ENCODE assay signal across 8 cellular contexts in the genomic region with DNA sequence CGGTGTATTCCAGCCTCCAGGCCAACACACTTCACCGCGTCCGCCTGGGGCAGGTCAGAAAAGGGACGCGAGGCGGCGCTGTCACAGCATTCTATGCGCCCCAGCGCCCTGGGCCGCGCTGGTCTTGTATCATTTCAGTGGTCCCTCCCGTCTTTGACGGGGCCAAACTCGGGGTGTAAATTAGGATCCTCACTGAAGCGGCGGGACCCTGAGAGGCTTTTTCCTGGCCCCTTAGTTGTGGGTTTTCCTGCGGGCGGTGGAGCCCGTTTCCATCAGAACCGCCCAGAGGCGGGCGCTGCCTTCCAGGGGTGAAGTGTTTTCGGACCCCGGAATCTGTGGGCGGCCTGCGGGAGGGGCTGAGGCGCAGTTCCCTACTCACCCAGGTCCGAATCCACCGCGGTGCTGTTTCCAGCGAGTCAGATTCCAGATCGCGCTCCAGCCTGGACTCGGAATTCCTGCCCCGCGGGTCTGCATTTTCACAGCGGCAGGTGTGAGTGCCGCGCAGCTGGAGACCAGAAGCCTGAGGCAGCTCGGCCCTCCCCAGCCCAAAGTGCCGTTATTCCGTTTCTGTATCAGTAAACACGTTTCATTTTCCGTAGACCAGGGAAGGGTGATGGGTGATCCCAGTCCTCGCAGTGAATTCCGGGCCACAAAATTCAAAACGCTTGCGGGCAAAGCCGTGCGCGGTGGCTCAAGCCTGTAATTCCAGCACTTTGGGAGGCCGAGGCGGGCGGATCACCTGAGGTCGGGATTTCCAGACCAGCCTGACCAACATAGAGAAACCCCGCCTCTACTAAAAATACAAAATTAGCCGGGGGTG. TPM values are rescaled to one million over a fixed set of nuclear protein-coding genes. Genes with fewer than 3 reads are reported as not detected.
DNase-seq lines count a peak whose midpoint lies in the region; ATAC-seq lines count a peak whose summit lies in the region.

No MANE protein-coding gene starts in this region.

- H3K4me1 Mint-ChIP-seq in activated CD8-positive, alpha-beta memory T cell treated with anti-CD3 and anti-CD28 coated beads, Interleukin-2, amount 10 ng/mL, durations not matched to agents 7 days and 5 days, result peaks cover 56% of the 10 kb centered on the region

- peaks cover 8% of the 10 kb centered on the region for H3K27me3 ChIP-seq in endocrine pancreas (ENCODE audit: control insufficient read depth, insufficient read depth, low read length)

- CTCF ChIA-PET in activated CD8-positive, alpha-beta memory T cell treated with anti-CD3 and anti-CD28 coated beads, Interleukin-2, amount 10 ng/mL, durations not matched to agents 7 days and 5 days (lab: Charles Lee), result interaction anchor here (0.7 to 7.8 kb wide), 19 partner anchors 11 to 109 kb away, joined by 3 to 88 read pairs (median 5); partner anchors contain the start of genes ATP6V1G2, DDX39B, LTB and NCR3

- peak overlapping the region; percentile 22 for H3K9ac ChIP-seq in endocrine pancreas (ENCODE audit: control insufficient read depth, insufficient read depth, low read length)

- H3K36me3 ChIP-seq in endocrine pancreas (ENCODE audit: control insufficient read depth, insufficient read depth, low read length), result no peaks in the 10 kb centered on the region
- H3K36me3 ChIP-seq in mesodermal cell (ENCODE audit: control insufficient read depth, insufficient read depth, low read length), result no peaks in the 10 kb centered on the region

- DNase-seq in NCI-H1436 (lab: John Stamatoyannopoulos, UW) (peak; percentile 64), NCI-H1436 treated with DMSO at 0.1 percent for 48 hours (lab: John Stamatoyannopoulos, UW) (no peak), NOMO-1 treated with DMSO at 0.1 percent for 48 hours (lab: John Stamatoyannopoulos, UW; ENCODE audit: unreplicated experiment) (peak; percentile 72)
- DNase-seq in activated CD8-positive, alpha-beta memory T cell treated with anti-CD3 and anti-CD28 coated beads, Interleukin-2, amount 10 ng/mL, durations not matched to agents 7 days and 5 days, result peak; percentile 86
- peak; percentile 54 for DNase-seq in stimulated activated CD8-positive, alpha-beta memory T cell treated with anti-CD3 and anti-CD28 coated beads, Interleukin-15, amount 100 ng/mL, for 1 hour (ENCODE audit: low read depth)

- peak overlapping the region; percentile 96 for H3K27ac Mint-ChIP-seq in activated CD8-positive, alpha-beta memory T cell treated with anti-CD3 and anti-CD28 coated beads, Interleukin-2, amount 10 ng/mL, durations not matched to agents 7 days and 5 days

- H3K9me3 ChIP-seq in endocrine pancreas (ENCODE audit: control insufficient read depth, low read length) (no peaks in the 10 kb centered on the region), mesodermal cell (ENCODE audit: control insufficient read depth, low read length) (no peaks in the 10 kb centered on the region)

- ATAC-seq in HG03175 (IDR thresholded peaks at IDR 0.05; ENCODE audit: unreplicated experiment), result peak; percentile 39
- peak; percentile 54 for ATAC-seq in activated CD8-positive, alpha-beta memory T cell treated with anti-CD3 and anti-CD28 coated beads, Interleukin-2, amount 10 ng/mL, durations not matched to agents 7 days and 5 days

- no peaks in the 10 kb centered on the region for H3K4me1 ChIP-seq in endocrine pancreas (ENCODE audit: control insufficient read depth, insufficient read depth, low read length)
- peaks cover 7% of the 10 kb centered on the region for H3K4me1 ChIP-seq in mesodermal cell (ENCODE audit: control insufficient read depth, insufficient read depth, low read length, poor library complexity, severe bottlenecking)

- 0 to 1% methylated on average over 47 to 52 of the region's 58 CpGs for WGBS in mesodermal cell (ENCODE audit: insufficient coverage in 2 of 2), 2 experiments

- no peaks in the 10 kb centered on the region for H3K9me3 Mint-ChIP-seq in activated CD8-positive, alpha-beta memory T cell treated with anti-CD3 and anti-CD28 coated beads, Interleukin-2, amount 10 ng/mL, durations not matched to agents 7 days and 5 days (ENCODE audit: low read depth)

- H3K36me3 Mint-ChIP-seq in activated CD8-positive, alpha-beta memory T cell treated with anti-CD3 and anti-CD28 coated beads, Interleukin-2, amount 10 ng/mL, durations not matched to agents 7 days and 5 days, result peaks cover 13% of the 10 kb centered on the region

- H3K4me3 ChIP-seq in endocrine pancreas (ENCODE audit: control insufficient read depth, insufficient read depth, low read length), result no peak overlapping the region
- H3K4me3 ChIP-seq in mesodermal cell (ENCODE audit: extremely low read depth, insufficient read depth, low read length, poor library complexity, severe bottlenecking), result peak overlapping the region; percentile 65

- H3K4me3 Mint-ChIP-seq in activated CD8-positive, alpha-beta memory T cell treated with anti-CD3 and anti-CD28 coated beads, Interleukin-2, amount 10 ng/mL, durations not matched to agents 7 days and 5 days, result peak overlapping the region; percentile 76

- no peaks in the 10 kb centered on the region for H3K27me3 Mint-ChIP-seq in activated CD8-positive, alpha-beta memory T cell treated with anti-CD3 and anti-CD28 coated beads, Interleukin-2, amount 10 ng/mL, durations not matched to agents 7 days and 5 days

- no peak overlapping the region for H3K27ac ChIP-seq in mesodermal cell (ENCODE audit: low read depth, low read length, severe bottlenecking)

RNA-seq across cellular contexts. Expression of gene MICB, which starts 3.9 kb away (rescaled TPM):
- 10 to 100 TPM; 44.1 to 63.8 TPM for total RNA-seq in activated CD8-positive, alpha-beta memory T cell treated with anti-CD3 and anti-CD28 coated beads, Interleukin-2, amount 10 ng/mL, durations not matched to agents 7 days and 5 days
- 6.9 TPM for polyA plus RNA-seq in mesodermal cell (2013, experiment 1 of 2)
- 5.7 TPM for polyA plus RNA-seq in mesodermal cell (2013, experiment 2 of 2)

RNA-seq across cellular contexts. Expression of gene MCCD1, which starts 34.7 kb away (rescaled TPM):
- not detected for total RNA-seq in activated CD8-positive, alpha-beta memory T cell treated with anti-CD3 and anti-CD28 coated beads, Interleukin-2, amount 10 ng/mL, durations not matched to agents 7 days and 5 days
- polyA plus RNA-seq in mesodermal cell (2013, experiment 1 of 2), result not detected
- polyA plus RNA-seq in mesodermal cell (2013, experiment 2 of 2), result not detected

RNA-seq across cellular contexts. Expression of gene DDX39B, which starts 47.7 kb away (rescaled TPM):
- 100 to 1,000 TPM; 495 to 503 TPM for total RNA-seq in activated CD8-positive, alpha-beta memory T cell treated with anti-CD3 and anti-CD28 coated beads, Interleukin-2, amount 10 ng/mL, durations not matched to agents 7 days and 5 days
- 487 TPM for polyA plus RNA-seq in mesodermal cell (2013, experiment 1 of 2)
- polyA plus RNA-seq in mesodermal cell (2013, experiment 2 of 2), result 446 TPM

RNA-seq across cellular contexts. Expression of gene ATP6V1G2, which starts 52.3 kb away (rescaled TPM):
- total RNA-seq in activated CD8-positive, alpha-beta memory T cell treated with anti-CD3 and anti-CD28 coated beads, Interleukin-2, amount 10 ng/mL, durations not matched to agents 7 days and 5 days, result 1 to 10 TPM; 1.0 to 3.8 TPM
- polyA plus RNA-seq in mesodermal cell (2013, experiment 1 of 2), result 5.5 TPM
- 5.0 TPM for polyA plus RNA-seq in mesodermal cell (2013, experiment 2 of 2)

RNA-seq across cellular contexts. Expression of gene NFKBIL1, which starts 53.3 kb away (rescaled TPM):
- 10 to 100 TPM; 13.6 to 16.2 TPM for total RNA-seq in activated CD8-positive, alpha-beta memory T cell treated with anti-CD3 and anti-CD28 coated beads, Interleukin-2, amount 10 ng/mL, durations not matched to agents 7 days and 5 days
- 23.5 TPM for polyA plus RNA-seq in mesodermal cell (2013, experiment 1 of 2)
- polyA plus RNA-seq in mesodermal cell (2013, experiment 2 of 2), result 22.6 TPM
